ENCODE assay signal across 8 cellular contexts in genomic region chr10:58064714-58065528, GRCh38.
DNase-seq lines count a peak whose midpoint lies in the region; FAIRE-seq and TF ChIP-seq lines count a peak whose summit lies in the region.

No MANE protein-coding gene starts in this region.

- H3K79me2 ChIP-seq in DOHH2 (ENCODE audit: control insufficient read depth, low read length): no peaks in the 10 kb centered on the region

- H3K27me3 ChIP-seq in DOHH2 (ENCODE audit: control insufficient read depth, low read length): peaks cover 3% of the 10 kb centered on the region

- H3K36me3 ChIP-seq in DOHH2 (ENCODE audit: control insufficient read depth, low read length): no peaks in the 10 kb centered on the region

- TF ChIP-seq EP300 in Ishikawa (IDR thresholded peaks at IDR 0.05; ENCODE audit: borderline replicate concordance): no peak

- H4K20me1 ChIP-seq in DOHH2 (ENCODE audit: control insufficient read depth, insufficient read depth, low read depth, low read length): no peaks in the 10 kb centered on the region

- no peaks in the 10 kb centered on the region for H3K4me1 ChIP-seq in DOHH2 (ENCODE audit: control insufficient read depth, low read length)

- no peaks in the 10 kb centered on the region for H3K9me2 ChIP-seq in DOHH2 (replicated peaks; ENCODE audit: control insufficient read depth, low read length)

- no peaks in the 10 kb centered on the region for H3F3A ChIP-seq in DOHH2 (ENCODE audit: control insufficient read depth, insufficient read depth)

- no peaks in the 10 kb centered on the region for H3K9me3 ChIP-seq in DOHH2 (ENCODE audit: control insufficient read depth, insufficient read depth, low read length)

- peak; percentile 85 for TF ChIP-seq RAD21 in Ishikawa (IDR thresholded peaks at IDR 0.05; ENCODE audit: low read depth)

- H3K27ac ChIP-seq in 22Rv1: no peak overlapping the region
- no peak overlapping the region for H3K27ac ChIP-seq in DOHH2 (ENCODE audit: low read depth, low read length)

- DNase-seq in T1000 (lab: John Stamatoyannopoulos, UW): peak; percentile 17
- peak; percentile 24 to 76 for DNase-seq in foreskin fibroblast
- DNase-seq in putamen (ENCODE audit: low spot score): peak; percentile 65
- no peak for DNase-seq in effector CD8-positive, alpha-beta T cell (lab: John Stamatoyannopoulos, UW)
- DNase-seq in GM19239 (ENCODE audit: insufficient read length, low spot score): no peak

- no peak overlapping the region for H3K4me3 ChIP-seq in DOHH2 (ENCODE audit: low read length)
- no peak overlapping the region for H3K4me3 ChIP-seq in foreskin fibroblast (ENCODE audit: low read depth in 1 of 2, low read length in 2 of 2)

- no peak for FAIRE-seq in GM19239 (lab: Jason Lieb, UNC)

- peak; percentile 85 for TF ChIP-seq CTCF in 22Rv1 (IDR thresholded peaks at IDR 0.05)
- TF ChIP-seq CTCF in DOHH2 (IDR thresholded peaks at IDR 0.05; ENCODE audit: low read depth, low read length, poor library complexity, severe bottlenecking): peak; percentile 55
- TF ChIP-seq CTCF in foreskin fibroblast (IDR thresholded peaks at IDR 0.05; ENCODE audit: low read depth, low read length): peak; percentile 82

- H3K4me2 ChIP-seq in DOHH2 (ENCODE audit: low read length): no peak overlapping the region

TF ChIP-seq in Ishikawa, 13 proteins besides CTCF, POLR2A, EP300 and RAD21:
- TF ChIP-seq YY1 (IDR thresholded peaks at IDR 0.05; ENCODE audit: low read depth) (no peak), NFIC (IDR thresholded peaks at IDR 0.05) (no peak), CREB1 (IDR thresholded peaks at IDR 0.05; ENCODE audit: low read depth) (no peak), MAX (IDR thresholded peaks at IDR 0.05) (no peak), TAF1 (IDR thresholded peaks at IDR 0.05; ENCODE audit: low read depth) (no peak), EGR1 (IDR thresholded peaks at IDR 0.05) (no peak), REST (IDR thresholded peaks at IDR 0.05; ENCODE audit: low read depth) (no peak), USF1 (IDR thresholded peaks at IDR 0.05) (no peak), ZBTB7A (IDR thresholded peaks at IDR 0.05; ENCODE audit: low read depth) (no peak), CEBPB (IDR thresholded peaks at IDR 0.05) (no peak), TCF12 (IDR thresholded peaks at IDR 0.05; ENCODE audit: low read depth) (no peak), FOXM1 (IDR thresholded peaks at IDR 0.05; ENCODE audit: borderline replicate concordance, low read depth) (no peak), TEAD4 (IDR thresholded peaks at IDR 0.05) (no peak)

Comparison
In these comparisons a context has a peak if more than half of its experiments do, and no peak if none do; other contexts are left out.
1. DNase-seq: peak in T1000 (single experiment), foreskin fibroblast (2 of 2) and putamen (single experiment); none in effector CD8-positive, alpha-beta T cell (single experiment) and GM19239 (single experiment).
2. Peak in every context shown above with its lines, with median percentiles within 50 percentile points of each other: CTCF ChIP-seq.